2 cellular contexts compared by ENCODE assay signal in the genomic region with DNA sequence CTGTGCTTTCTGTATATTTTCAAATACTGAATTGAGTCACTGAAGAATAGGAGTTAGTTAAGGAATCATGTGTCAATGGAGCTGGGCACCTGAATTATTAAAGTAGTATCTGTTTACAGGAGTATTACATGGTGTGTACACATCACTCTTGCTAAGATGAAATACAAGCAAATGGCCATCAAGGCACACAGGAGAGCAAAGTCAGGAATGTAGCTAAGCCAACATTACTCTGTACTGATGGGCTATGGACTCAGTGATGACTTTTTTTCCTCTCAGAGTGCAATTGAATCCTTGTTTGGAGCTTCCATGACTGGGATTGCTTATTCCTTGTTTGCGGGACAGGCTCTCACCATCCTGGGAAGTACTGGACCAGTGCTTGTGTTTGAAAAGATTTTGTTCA.
A peak's percentile ranks its signal among the peaks of the same experiment; 100 is the strongest.
TF ChIP-seq lines count a peak whose summit lies in the region.

No MANE protein-coding gene starts in this region.

TF ChIP-seq in HepG2, 621 proteins besides CTCF, POLR2A, EP300 and RAD21:
- no peak for TF ChIP-seq FOXA1 (IDR thresholded peaks at IDR 0.05)
- TF ChIP-seq FOXA1 (CRISPR knock-in tag; IDR thresholded peaks at IDR 0.05) = 0 out of 2 replicates have a peak, but pooled peaks have one; percentile 37
- TF ChIP-seq ETV5 (CRISPR knock-in tag; IDR thresholded peaks at IDR 0.05; ENCODE audit: borderline replicate concordance) = no peak
- TF ChIP-seq TBX3 (IDR thresholded peaks at IDR 0.05; ENCODE audit: borderline replicate concordance) = peak; percentile 50; the same call in 1 of the 2 replicates
- no peak for TF ChIP-seq BORCS8-MEF2B (CRISPR knock-in tag; IDR thresholded peaks at IDR 0.05)

TF ChIP-seq in GM23338, 12 proteins besides CTCF, POLR2A, EP300 and RAD21:
- no peak for TF ChIP-seq ZNF114 (CRISPR knock-in tag; IDR thresholded peaks at IDR 0.05)
- TF ChIP-seq STAT1 (IDR thresholded peaks at IDR 0.05; ENCODE audit: unreplicated experiment) = no peak
- TF ChIP-seq POLR2AphosphoS5 (IDR thresholded peaks at IDR 0.05; ENCODE audit: low read depth) = no peak
- TF ChIP-seq, protein P1, sequence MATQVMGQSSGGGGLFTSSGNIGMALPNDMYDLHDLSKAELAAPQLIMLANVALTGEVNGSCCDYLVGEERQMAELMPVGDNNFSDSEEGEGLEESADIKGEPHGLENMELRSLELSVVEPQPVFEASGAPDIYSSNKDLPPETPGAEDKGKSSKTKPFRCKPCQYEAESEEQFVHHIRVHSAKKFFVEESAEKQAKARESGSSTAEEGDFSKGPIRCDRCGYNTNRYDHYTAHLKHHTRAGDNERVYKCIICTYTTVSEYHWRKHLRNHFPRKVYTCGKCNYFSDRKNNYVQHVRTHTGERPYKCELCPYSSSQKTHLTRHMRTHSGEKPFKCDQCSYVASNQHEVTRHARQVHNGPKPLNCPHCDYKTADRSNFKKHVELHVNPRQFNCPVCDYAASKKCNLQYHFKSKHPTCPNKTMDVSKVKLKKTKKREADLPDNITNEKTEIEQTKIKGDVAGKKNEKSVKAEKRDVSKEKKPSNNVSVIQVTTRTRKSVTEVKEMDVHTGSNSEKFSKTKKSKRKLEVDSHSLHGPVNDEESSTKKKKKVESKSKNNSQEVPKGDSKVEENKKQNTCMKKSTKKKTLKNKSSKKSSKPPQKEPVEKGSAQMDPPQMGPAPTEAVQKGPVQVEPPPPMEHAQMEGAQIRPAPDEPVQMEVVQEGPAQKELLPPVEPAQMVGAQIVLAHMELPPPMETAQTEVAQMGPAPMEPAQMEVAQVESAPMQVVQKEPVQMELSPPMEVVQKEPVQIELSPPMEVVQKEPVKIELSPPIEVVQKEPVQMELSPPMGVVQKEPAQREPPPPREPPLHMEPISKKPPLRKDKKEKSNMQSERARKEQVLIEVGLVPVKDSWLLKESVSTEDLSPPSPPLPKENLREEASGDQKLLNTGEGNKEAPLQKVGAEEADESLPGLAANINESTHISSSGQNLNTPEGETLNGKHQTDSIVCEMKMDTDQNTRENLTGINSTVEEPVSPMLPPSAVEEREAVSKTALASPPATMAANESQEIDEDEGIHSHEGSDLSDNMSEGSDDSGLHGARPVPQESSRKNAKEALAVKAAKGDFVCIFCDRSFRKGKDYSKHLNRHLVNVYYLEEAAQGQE (IDR thresholded peaks at IDR 0.05; ENCODE audit: unreplicated experiment) = no peak
- no peak for TF ChIP-seq NANOG (IDR thresholded peaks at IDR 0.05; ENCODE audit: borderline replicate concordance)
- TF ChIP-seq ZNF331 (CRISPR knock-in tag; IDR thresholded peaks at IDR 0.05; ENCODE audit: low read depth) = no peak
- TF ChIP-seq, protein P2, sequence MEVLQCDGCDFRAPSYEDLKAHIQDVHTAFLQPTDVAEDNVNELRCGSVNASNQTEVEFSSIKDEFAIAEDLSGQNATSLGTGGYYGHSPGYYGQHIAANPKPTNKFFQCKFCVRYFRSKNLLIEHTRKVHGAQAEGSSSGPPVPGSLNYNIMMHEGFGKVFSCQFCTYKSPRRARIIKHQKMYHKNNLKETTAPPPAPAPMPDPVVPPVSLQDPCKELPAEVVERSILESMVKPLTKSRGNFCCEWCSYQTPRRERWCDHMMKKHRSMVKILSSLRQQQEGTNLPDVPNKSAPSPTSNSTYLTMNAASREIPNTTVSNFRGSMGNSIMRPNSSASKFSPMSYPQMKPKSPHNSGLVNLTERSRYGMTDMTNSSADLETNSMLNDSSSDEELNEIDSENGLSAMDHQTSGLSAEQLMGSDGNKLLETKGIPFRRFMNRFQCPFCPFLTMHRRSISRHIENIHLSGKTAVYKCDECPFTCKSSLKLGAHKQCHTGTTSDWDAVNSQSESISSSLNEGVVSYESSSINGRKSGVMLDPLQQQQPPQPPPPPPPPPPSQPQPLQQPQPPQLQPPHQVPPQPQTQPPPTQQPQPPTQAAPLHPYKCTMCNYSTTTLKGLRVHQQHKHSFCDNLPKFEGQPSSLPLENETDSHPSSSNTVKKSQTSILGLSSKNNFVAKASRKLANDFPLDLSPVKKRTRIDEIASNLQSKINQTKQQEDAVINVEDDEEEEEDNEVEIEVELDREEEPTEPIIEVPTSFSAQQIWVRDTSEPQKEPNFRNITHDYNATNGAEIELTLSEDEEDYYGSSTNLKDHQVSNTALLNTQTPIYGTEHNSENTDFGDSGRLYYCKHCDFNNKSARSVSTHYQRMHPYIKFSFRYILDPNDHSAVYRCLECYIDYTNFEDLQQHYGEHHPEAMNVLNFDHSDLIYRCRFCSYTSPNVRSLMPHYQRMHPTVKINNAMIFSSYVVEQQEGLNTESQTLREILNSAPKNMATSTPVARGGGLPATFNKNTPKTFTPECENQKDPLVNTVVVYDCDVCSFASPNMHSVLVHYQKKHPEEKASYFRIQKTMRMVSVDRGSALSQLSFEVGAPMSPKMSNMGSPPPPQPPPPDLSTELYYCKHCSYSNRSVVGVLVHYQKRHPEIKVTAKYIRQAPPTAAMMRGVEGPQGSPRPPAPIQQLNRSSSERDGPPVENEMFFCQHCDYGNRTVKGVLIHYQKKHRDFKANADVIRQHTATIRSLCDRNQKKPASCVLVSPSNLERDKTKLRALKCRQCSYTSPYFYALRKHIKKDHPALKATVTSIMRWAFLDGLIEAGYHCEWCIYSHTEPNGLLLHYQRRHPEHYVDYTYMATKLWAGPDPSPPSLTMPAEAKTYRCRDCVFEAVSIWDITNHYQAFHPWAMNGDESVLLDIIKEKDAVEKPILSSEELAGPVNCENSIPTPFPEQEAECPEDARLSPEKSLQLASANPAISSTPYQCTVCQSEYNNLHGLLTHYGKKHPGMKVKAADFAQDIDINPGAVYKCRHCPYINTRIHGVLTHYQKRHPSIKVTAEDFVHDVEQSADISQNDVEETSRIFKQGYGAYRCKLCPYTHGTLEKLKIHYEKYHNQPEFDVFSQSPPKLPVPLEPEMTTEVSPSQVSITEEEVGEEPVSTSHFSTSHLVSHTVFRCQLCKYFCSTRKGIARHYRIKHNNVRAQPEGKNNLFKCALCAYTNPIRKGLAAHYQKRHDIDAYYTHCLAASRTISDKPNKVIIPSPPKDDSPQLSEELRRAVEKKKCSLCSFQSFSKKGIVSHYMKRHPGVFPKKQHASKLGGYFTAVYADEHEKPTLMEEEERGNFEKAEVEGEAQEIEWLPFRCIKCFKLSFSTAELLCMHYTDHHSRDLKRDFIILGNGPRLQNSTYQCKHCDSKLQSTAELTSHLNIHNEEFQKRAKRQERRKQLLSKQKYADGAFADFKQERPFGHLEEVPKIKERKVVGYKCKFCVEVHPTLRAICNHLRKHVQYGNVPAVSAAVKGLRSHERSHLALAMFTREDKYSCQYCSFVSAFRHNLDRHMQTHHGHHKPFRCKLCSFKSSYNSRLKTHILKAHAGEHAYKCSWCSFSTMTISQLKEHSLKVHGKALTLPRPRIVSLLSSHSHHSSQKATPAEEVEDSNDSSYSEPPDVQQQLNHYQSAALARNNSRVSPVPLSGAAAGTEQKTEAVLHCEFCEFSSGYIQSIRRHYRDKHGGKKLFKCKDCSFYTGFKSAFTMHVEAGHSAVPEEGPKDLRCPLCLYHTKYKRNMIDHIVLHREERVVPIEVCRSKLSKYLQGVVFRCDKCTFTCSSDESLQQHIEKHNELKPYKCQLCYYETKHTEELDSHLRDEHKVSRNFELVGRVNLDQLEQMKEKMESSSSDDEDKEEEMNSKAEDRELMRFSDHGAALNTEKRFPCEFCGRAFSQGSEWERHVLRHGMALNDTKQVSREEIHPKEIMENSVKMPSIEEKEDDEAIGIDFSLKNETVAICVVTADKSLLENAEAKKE (CRISPR knock-in tag; IDR thresholded peaks at IDR 0.05) = no peak
- TF ChIP-seq, protein P3, sequence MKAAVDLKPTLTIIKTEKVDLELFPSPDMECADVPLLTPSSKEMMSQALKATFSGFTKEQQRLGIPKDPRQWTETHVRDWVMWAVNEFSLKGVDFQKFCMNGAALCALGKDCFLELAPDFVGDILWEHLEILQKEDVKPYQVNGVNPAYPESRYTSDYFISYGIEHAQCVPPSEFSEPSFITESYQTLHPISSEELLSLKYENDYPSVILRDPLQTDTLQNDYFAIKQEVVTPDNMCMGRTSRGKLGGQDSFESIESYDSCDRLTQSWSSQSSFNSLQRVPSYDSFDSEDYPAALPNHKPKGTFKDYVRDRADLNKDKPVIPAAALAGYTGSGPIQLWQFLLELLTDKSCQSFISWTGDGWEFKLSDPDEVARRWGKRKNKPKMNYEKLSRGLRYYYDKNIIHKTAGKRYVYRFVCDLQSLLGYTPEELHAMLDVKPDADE (IDR thresholded peaks at IDR 0.05) = no peak
- no peak for TF ChIP-seq EZH2 (IDR thresholded peaks at IDR 0.05; ENCODE audit: low read depth, unreplicated experiment)
